22 cellular contexts compared by ENCODE assay signal in genomic region chr9:72268961-72269360, GRCh38.
DNase-seq lines count a peak whose midpoint lies in the region; ATAC-seq and TF ChIP-seq lines count a peak whose summit lies in the region.
"Had no signal": no experiment of that assay in that cellular context is flagged by ENCODE, and none has a peak within 500 bp of the region (broad histone marks: within the 10 kb centered on the region; RNA-seq: fewer than 3 reads in every experiment).

No MANE protein-coding gene starts in this region.

- H2AFZ ChIP-seq in GM23338: peak overlapping the region; percentile 72; the same call in 1 of the 2 replicates

- no peak for DNase-seq in stimulated activated naive CD8-positive, alpha-beta T cell treated with anti-CD3 and anti-CD28 coated beads, Interleukin-15, Interleukin-2, amounts not matched to agents 100 U/mL and 50 U/mL, for 24 hours
- no peak for DNase-seq in stimulated activated naive CD8-positive, alpha-beta T cell treated with anti-CD3 and anti-CD28 coated beads, Interleukin-15, amount 100 ng/mL, for 72 hours
- DNase-seq in GM23338 (ENCODE audit: low spot score) (no peak), DMS53 (lab: John Stamatoyannopoulos, UW) (no peak)
- DNase-seq in stimulated activated effector memory CD8-positive, alpha-beta T cell treated with anti-CD3 and anti-CD28 coated beads, Interleukin-12 subunit alpha, Interleukin-12 subunit beta, amount 100 ng/mL, for 72 hours (ENCODE audit: low spot score in 2 of 2): no peak
- no peak for DNase-seq in stimulated activated CD4-positive, alpha-beta T cell treated with anti-CD3 and anti-CD28 coated beads, Interleukin-4, amount 100 ng/mL, for 4 hours
- DNase-seq: 8988T; ACHN; AML-193; BE2C; Caco-2; CD4-positive, CD25-positive, alpha-beta regulatory T cell; CD8-positive, alpha-beta T cell; DMS153; DMS79; GF-D8; GOT3; H7; HCEC 1CT had no signal

- ATAC-seq in stimulated activated naive CD8-positive, alpha-beta T cell treated with anti-CD3 and anti-CD28 coated beads, Interleukin-15, Interleukin-2, amounts not matched to agents 100 U/mL and 50 U/mL, for 24 hours: peak; percentile 23
- ATAC-seq in stimulated activated naive CD8-positive, alpha-beta T cell treated with anti-CD3 and anti-CD28 coated beads, Interleukin-15, amount 100 ng/mL, for 72 hours: no peak
- ATAC-seq in GM23338: no peak
- ATAC-seq in stimulated activated effector memory CD8-positive, alpha-beta T cell treated with anti-CD3 and anti-CD28 coated beads, Interleukin-12 subunit alpha, Interleukin-12 subunit beta, amount 100 ng/mL, for 72 hours: peak; percentile 39
- ATAC-seq in GM21717 (IDR thresholded peaks at IDR 0.05; ENCODE audit: unreplicated experiment): no peak
- ATAC-seq: A549; CD8-positive, alpha-beta T cell had no signal

- H3K27ac ChIP-seq in GM23338 (ENCODE audit: low read depth): no peak overlapping the region
- H3K27ac ChIP-seq: A549, C4-2B had no signal

- no peaks in the 10 kb centered on the region for H3K9me3 Mint-ChIP-seq in stimulated activated naive CD8-positive, alpha-beta T cell treated with anti-CD3 and anti-CD28 coated beads, Interleukin-15, amount 100 ng/mL, for 72 hours
- H3K9me3 Mint-ChIP-seq in GM23338: peaks cover 2% of the 10 kb centered on the region; the same call in 2 of the 3 replicates
- H3K9me3 Mint-ChIP-seq in stimulated activated effector memory CD8-positive, alpha-beta T cell treated with anti-CD3 and anti-CD28 coated beads, Interleukin-12 subunit alpha, Interleukin-12 subunit beta, amount 100 ng/mL, for 72 hours: no peaks in the 10 kb centered on the region
- H3K9me3 Mint-ChIP-seq: CD8-positive, alpha-beta T cell had no signal

- TF ChIP-seq CTCF in GM23338 (conservative IDR thresholded peaks at IDR 0.05; ENCODE audit: low read depth in 2 of 2): no peak

- no peak overlapping the region for H3K4me2 ChIP-seq in GM23338
- H3K4me2 ChIP-seq: A549 had no signal

- H3K27ac Mint-ChIP-seq in stimulated activated naive CD8-positive, alpha-beta T cell treated with anti-CD3 and anti-CD28 coated beads, Interleukin-15, amount 100 ng/mL, for 72 hours: no peak overlapping the region
- no peak overlapping the region for H3K27ac Mint-ChIP-seq in GM23338
- no peak overlapping the region for H3K27ac Mint-ChIP-seq in stimulated activated effector memory CD8-positive, alpha-beta T cell treated with anti-CD3 and anti-CD28 coated beads, Interleukin-12 subunit alpha, Interleukin-12 subunit beta, amount 100 ng/mL, for 72 hours
- H3K27ac Mint-ChIP-seq: CD4-positive, CD25-positive, alpha-beta regulatory T cell; CD8-positive, alpha-beta T cell had no signal

- H4K20me1 ChIP-seq in GM23338 (replicated peaks; ENCODE audit: insufficient read depth): no peaks in the 10 kb centered on the region

- no peaks in the 10 kb centered on the region for H3K27me3 ChIP-seq in GM23338 (ENCODE audit: insufficient read depth)
- H3K27me3 ChIP-seq: BE2C had no signal

- H3K4me1 ChIP-seq in GM23338 (ENCODE audit: insufficient read depth): no peaks in the 10 kb centered on the region
- H3K4me1 ChIP-seq: A549, BE2C, Caco-2 had no signal

- no peaks in the 10 kb centered on the region for H3K4me1 Mint-ChIP-seq in stimulated activated naive CD8-positive, alpha-beta T cell treated with anti-CD3 and anti-CD28 coated beads, Interleukin-15, amount 100 ng/mL, for 72 hours
- H3K4me1 Mint-ChIP-seq in GM23338: no peaks in the 10 kb centered on the region
- H3K4me1 Mint-ChIP-seq in stimulated activated effector memory CD8-positive, alpha-beta T cell treated with anti-CD3 and anti-CD28 coated beads, Interleukin-12 subunit alpha, Interleukin-12 subunit beta, amount 100 ng/mL, for 72 hours: no peaks in the 10 kb centered on the region
- H3K4me1 Mint-ChIP-seq: CD4-positive, CD25-positive, alpha-beta regulatory T cell had no signal

- no peaks in the 10 kb centered on the region for H3K36me3 Mint-ChIP-seq in GM23338 (ENCODE audit: low read depth)
- no peaks in the 10 kb centered on the region for H3K36me3 Mint-ChIP-seq in stimulated activated effector memory CD8-positive, alpha-beta T cell treated with anti-CD3 and anti-CD28 coated beads, Interleukin-12 subunit alpha, Interleukin-12 subunit beta, amount 100 ng/mL, for 72 hours
- H3K36me3 Mint-ChIP-seq: CD4-positive, CD25-positive, alpha-beta regulatory T cell; CD8-positive, alpha-beta T cell had no signal

- H3K36me3 ChIP-seq in GM23338 (ENCODE audit: insufficient read depth): no peaks in the 10 kb centered on the region
- H3K36me3 ChIP-seq: BE2C had no signal

- no peaks in the 10 kb centered on the region for H3K79me2 ChIP-seq in GM23338 (replicated peaks; ENCODE audit: insufficient read depth)

- H3K4me3 ChIP-seq in GM23338: no peak overlapping the region
- H3K4me3 ChIP-seq: A549 had no signal

- no peaks in the 10 kb centered on the region for H3K27me3 Mint-ChIP-seq in stimulated activated naive CD8-positive, alpha-beta T cell treated with anti-CD3 and anti-CD28 coated beads, Interleukin-15, amount 100 ng/mL, for 72 hours
- H3K27me3 Mint-ChIP-seq in GM23338 (ENCODE audit: insufficient read depth, low read depth, poor library complexity): peaks cover 2% of the 10 kb centered on the region

- H3K4me3 Mint-ChIP-seq in stimulated activated naive CD8-positive, alpha-beta T cell treated with anti-CD3 and anti-CD28 coated beads, Interleukin-15, amount 100 ng/mL, for 72 hours: no peak overlapping the region
- no peak overlapping the region for H3K4me3 Mint-ChIP-seq in GM23338
- no peak overlapping the region for H3K4me3 Mint-ChIP-seq in stimulated activated effector memory CD8-positive, alpha-beta T cell treated with anti-CD3 and anti-CD28 coated beads, Interleukin-12 subunit alpha, Interleukin-12 subunit beta, amount 100 ng/mL, for 72 hours
- H3K4me3 Mint-ChIP-seq: CD4-positive, CD25-positive, alpha-beta regulatory T cell; CD8-positive, alpha-beta T cell had no signal

- no peaks in the 10 kb centered on the region for H3F3A ChIP-seq in GM23338 (replicated peaks; ENCODE audit: low read depth)

- no peaks in the 10 kb centered on the region for H3K9me2 ChIP-seq in GM23338 (ENCODE audit: insufficient read depth)

TF ChIP-seq in GM23338, 12 proteins besides CTCF, POLR2A, EP300 and RAD21 (continues in another document):
- TF ChIP-seq EZH2phosphoT487 (IDR thresholded peaks at IDR 0.05; ENCODE audit: unreplicated experiment) (no peak), POLR2AphosphoS5 (IDR thresholded peaks at IDR 0.05; ENCODE audit: low read depth) (no peak), ETS1 (IDR thresholded peaks at IDR 0.05) (no peak), ZNF331 (CRISPR knock-in tag; IDR thresholded peaks at IDR 0.05; ENCODE audit: low read depth) (no peak), NANOG (IDR thresholded peaks at IDR 0.05; ENCODE audit: borderline replicate concordance) (no peak)

Comparison
In these comparisons a context has a peak if more than half of its experiments do, and no peak if none do; other contexts are left out.
1. ATAC-seq: peak in stimulated activated naive CD8-positive, alpha-beta T cell treated with anti-CD3 and anti-CD28 coated beads, Interleukin-15, Interleukin-2, amounts not matched to agents 100 U/mL and 50 U/mL, for 24 hours (single experiment) and stimulated activated effector memory CD8-positive, alpha-beta T cell treated with anti-CD3 and anti-CD28 coated beads, Interleukin-12 subunit alpha, Interleukin-12 subunit beta, amount 100 ng/mL, for 72 hours (single experiment); none in stimulated activated naive CD8-positive, alpha-beta T cell treated with anti-CD3 and anti-CD28 coated beads, Interleukin-15, amount 100 ng/mL, for 72 hours (single experiment), GM23338 (single experiment) and GM21717 (single experiment).